ENCODE assay signal across 10 cellular contexts in genomic region chr15:92095691-92096090, GRCh38.
DNase-seq lines count a peak whose midpoint lies in the region; ATAC-seq, FAIRE-seq and TF ChIP-seq lines count a peak whose summit lies in the region.
"Had no signal": no experiment of that assay in that cellular context is flagged by ENCODE, and none has a peak within 500 bp of the region (broad histone marks: within the 10 kb centered on the region; RNA-seq: fewer than 3 reads in every experiment).

No MANE protein-coding gene starts in this region.

- no peak overlapping the region for H2AFZ ChIP-seq in PC-3 (ENCODE audit: low read length)

- no TSS peak for BruUV-seq in PC-3 (replicated peaks; lab: Mats Ljungman, UMichigan)

- H3K9me3 ChIP-seq in esophagus squamous epithelium (no peaks in the 10 kb centered on the region), PC-3 (ENCODE audit: low read length) (no peaks in the 10 kb centered on the region)

- no peaks in the 10 kb centered on the region for H3K9me3 Mint-ChIP-seq in activated CD8-positive, alpha-beta T cell treated with anti-CD3 and anti-CD28 coated beads for 36 hours
- H3K9me3 Mint-ChIP-seq: brain had no signal

- TF ChIP-seq POLR2A in esophagus squamous epithelium (IDR thresholded peaks at IDR 0.05): peak in 1 of 4 donors; percentile 10

- H3K27ac Mint-ChIP-seq in activated CD8-positive, alpha-beta T cell treated with anti-CD3 and anti-CD28 coated beads for 36 hours: peak overlapping the region; percentile 59
- H3K27ac Mint-ChIP-seq: brain had no signal

- H3K27me3 Mint-ChIP-seq in activated CD8-positive, alpha-beta T cell treated with anti-CD3 and anti-CD28 coated beads for 36 hours: no peaks in the 10 kb centered on the region
- H3K27me3 Mint-ChIP-seq: brain had no signal

- H3K9me2 ChIP-seq in PC-3 (replicated peaks; ENCODE audit: low read length): no peaks in the 10 kb centered on the region

- H3K27ac ChIP-seq in esophagus squamous epithelium: peak overlapping the region in 1 of 4 donors; percentile 30
- no peak overlapping the region for H3K27ac ChIP-seq in PC-3 (ENCODE audit: low read length)

- DNase-seq in GDM1 (lab: John Stamatoyannopoulos, UW) (peak; percentile 33), AG08396 (ENCODE audit: low spot score) (no peak), esophagus squamous epithelium (lab: John Stamatoyannopoulos, UW) (no peak), PC-3 (no peak), urothelium cell line (ENCODE audit: low spot score) (no peak)
- peak; percentile 29 for DNase-seq in activated CD8-positive, alpha-beta T cell treated with anti-CD3 and anti-CD28 coated beads for 36 hours
- DNase-seq: IMR-90 had no signal

- ATAC-seq in GM19351 (IDR thresholded peaks at IDR 0.05; ENCODE audit: unreplicated experiment) (peak; percentile 77), HG03135 (IDR thresholded peaks at IDR 0.05; ENCODE audit: unreplicated experiment) (peak; percentile 83), PC-3 (no peak)
- ATAC-seq in activated CD8-positive, alpha-beta T cell treated with anti-CD3 and anti-CD28 coated beads for 36 hours: peak; percentile 70

- H3K36me3 ChIP-seq in esophagus squamous epithelium (peaks cover 0 to 28% (median 0%) of the 10 kb centered on the region in 3 donors), PC-3 (ENCODE audit: low read depth, low read length) (no peaks in the 10 kb centered on the region)

- no peak overlapping the region for H3K4me2 ChIP-seq in PC-3 (ENCODE audit: low read length)

- intact Hi-C loops in activated CD8-positive, alpha-beta T cell treated with anti-CD3 and anti-CD28 coated beads for 36 hours (cut with micrococcal nuclease): loop anchor here (5.0 to 10.0 kb wide), 4 partner anchors 59 to 619 kb away; no protein-coding TSS in a partner anchor
- intact Hi-C loops in esophagus squamous epithelium (cut with DNase I): no loop called here
- intact Hi-C loops in PC-3 (cut with micrococcal nuclease): no loop called here

- H3F3A ChIP-seq in PC-3 (ENCODE audit: low read length, unreplicated experiment): no peaks in the 10 kb centered on the region

- no peaks in the 10 kb centered on the region for H3K36me3 Mint-ChIP-seq in activated CD8-positive, alpha-beta T cell treated with anti-CD3 and anti-CD28 coated beads for 36 hours (ENCODE audit: low read depth)
- H3K36me3 Mint-ChIP-seq: brain had no signal

- peaks cover 0 to 28% (median 3%) of the 10 kb centered on the region in 3 donors for H3K4me1 ChIP-seq in esophagus squamous epithelium
- no peaks in the 10 kb centered on the region for H3K4me1 ChIP-seq in PC-3 (ENCODE audit: insufficient read depth, low read length)

- peaks cover 27% of the 10 kb centered on the region for H3K4me1 Mint-ChIP-seq in activated CD8-positive, alpha-beta T cell treated with anti-CD3 and anti-CD28 coated beads for 36 hours (ENCODE audit: low read depth)

- CTCF ChIA-PET in activated CD8-positive, alpha-beta T cell treated with anti-CD3 and anti-CD28 coated beads for 36 hours (lab: Charles Lee): interaction anchor here (0.7 to 2.2 kb wide), 2 partner anchors 11 to 528 kb away, joined by 3 to 8 read pairs; no protein-coding TSS in a partner anchor
- CTCF ChIA-PET in PC-3 (lab: Charles Lee): no interaction called here

- no peak overlapping the region for H3K4me3 ChIP-seq in esophagus squamous epithelium
- no peak overlapping the region for H3K4me3 ChIP-seq in PC-3 (ENCODE audit: low read length)

- no peak for FAIRE-seq in urothelium cell line (lab: Jason Lieb, UNC)

- H3K9ac ChIP-seq in PC-3 (ENCODE audit: low read length): no peak overlapping the region

- H3K27me3 ChIP-seq in esophagus squamous epithelium: no peaks in the 10 kb centered on the region
- H3K27me3 ChIP-seq in PC-3 (ENCODE audit: low read length): peaks cover 13% of the 10 kb centered on the region

- POLR2A ChIA-PET in activated CD8-positive, alpha-beta T cell treated with anti-CD3 and anti-CD28 coated beads for 36 hours (lab: Charles Lee): no interaction called here
- POLR2A ChIA-PET in PC-3 (lab: Charles Lee; ENCODE audit: unreplicated experiment): no interaction called here

- 63 to 64% methylated on average over 4 of the region's 4 CpGs for WGBS in esophagus squamous epithelium, 2 donors

- TF ChIP-seq CTCF in activated CD8-positive, alpha-beta T cell treated with anti-CD3 and anti-CD28 coated beads for 36 hours (IDR thresholded peaks at IDR 0.05): no peak
- TF ChIP-seq CTCF in esophagus squamous epithelium (IDR thresholded peaks at IDR 0.05) (no peak), PC-3 (conservative IDR thresholded peaks at IDR 0.05; ENCODE audit: low read depth, low read length) (no peak)

- H3K79me2 ChIP-seq in PC-3 (ENCODE audit: low read length): no peaks in the 10 kb centered on the region

- H3K4me3 Mint-ChIP-seq in activated CD8-positive, alpha-beta T cell treated with anti-CD3 and anti-CD28 coated beads for 36 hours: no peak overlapping the region
- H3K4me3 Mint-ChIP-seq: brain had no signal

- H4K20me1 ChIP-seq in PC-3 (ENCODE audit: low read length): no peaks in the 10 kb centered on the region

Comparison
In these comparisons a context has a peak if more than half of its experiments do, and no peak if none do; other contexts are left out.
1. DNase-seq: peak in GDM1 (single experiment) and activated CD8-positive, alpha-beta T cell treated with anti-CD3 and anti-CD28 coated beads for 36 hours (single experiment); none in AG08396 (single experiment), esophagus squamous epithelium (single experiment), PC-3 (single experiment) and urothelium cell line (single experiment).